In the genomic region with DNA sequence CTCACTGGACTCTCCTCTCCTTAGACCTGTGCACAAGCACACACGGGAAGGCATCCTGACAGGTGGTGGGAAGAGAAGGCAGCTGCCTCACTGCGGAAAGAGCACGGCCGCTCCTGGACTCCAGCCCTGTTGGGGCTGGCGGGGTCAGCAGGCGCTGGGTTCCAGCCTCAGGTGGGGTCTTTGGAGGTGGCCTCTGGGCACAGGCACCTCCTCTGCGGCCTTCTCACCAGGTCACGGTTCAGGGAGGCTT, we compare ENCODE assay signal across 8 cellular contexts.
DNase-seq lines count a peak whose midpoint lies in the region; FAIRE-seq and TF ChIP-seq lines count a peak whose summit lies in the region.

No MANE protein-coding gene starts in this region.

- H3K9ac ChIP-seq in muscle layer of colon (ENCODE audit: low read length) = peak overlapping the region; percentile 41

- peaks cover 19% of the 10 kb centered on the region for H3K4me1 ChIP-seq in ACC112 (ENCODE audit: control insufficient read depth, insufficient read depth, low read length, unreplicated experiment)
- peaks cover 34% of the 10 kb centered on the region for H3K4me1 ChIP-seq in muscle layer of colon (ENCODE audit: insufficient read depth, low read length)

- DNase-seq in HTR-8/SVneo (ENCODE audit: insufficient read length, low spot score) (no peak), cardiac fibroblast (ENCODE audit: low read depth in 2 of 2) (no peak), T1000 (lab: John Stamatoyannopoulos, UW) (no peak), HEK293T (ENCODE audit: extremely low spot score) (no peak), NCI-H1105 treated with DMSO at 0.1 percent for 48 hours (lab: John Stamatoyannopoulos, UW) (no peak)
- DNase-seq in effector CD8-positive, alpha-beta T cell (lab: John Stamatoyannopoulos, UW) = no peak

- H3K9me3 ChIP-seq in muscle layer of colon (ENCODE audit: low read length) = no peaks in the 10 kb centered on the region

- H3K36me3 ChIP-seq in ACC112 (ENCODE audit: insufficient read depth, low read length) = no peaks in the 10 kb centered on the region
- no peaks in the 10 kb centered on the region for H3K36me3 ChIP-seq in muscle layer of colon (ENCODE audit: insufficient read depth, low read length)

- FAIRE-seq in HTR-8/SVneo (lab: Jason Lieb, UNC) = peak; percentile 31

- POLR2A ChIA-PET in HEK293T (lab: Yijun Ruan, JAX) = interaction anchor here (1.0 kb wide), 1 partner anchor 71 kb away, joined by 7 read pairs; no protein-coding TSS in a partner anchor

- no peak for TF ChIP-seq CTCF in cardiac fibroblast (IDR thresholded peaks at IDR 0.05; ENCODE audit: low read depth, low read length)

- CTCF ChIA-PET in HEK293T (lab: Yijun Ruan, JAX) = no interaction called here

- H2AFZ ChIP-seq in ACC112 (ENCODE audit: low read length, unreplicated experiment) = peak overlapping the region; percentile 73

- H3K27ac ChIP-seq in ACC112 (ENCODE audit: low read depth, low read length) (no peak overlapping the region), muscle layer of colon (ENCODE audit: low read depth, low read length) (peak overlapping the region; percentile 91)

- H3K79me2 ChIP-seq in ACC112 (ENCODE audit: control insufficient read depth, insufficient read depth, low read length, unreplicated experiment) = peaks cover 42% of the 10 kb centered on the region

- H3K4me3 ChIP-seq in ACC112 (ENCODE audit: low read depth, low read length) = peak overlapping the region; percentile 92
- H3K4me3 ChIP-seq in cardiac fibroblast (replicated peaks in 1 of 2; ENCODE audit: low read depth in 2 of 2, low read length in 2 of 2) = peak overlapping the region; percentile 67 to 76
- H3K4me3 ChIP-seq in muscle layer of colon (ENCODE audit: low read depth in 1 of 2, low read length in 2 of 2) = peak overlapping the region; percentile 76 to 77

- H3K27me3 ChIP-seq in ACC112 (ENCODE audit: insufficient read depth, low read length) (no peaks in the 10 kb centered on the region), muscle layer of colon (ENCODE audit: control insufficient read depth in 1 of 2, insufficient read depth in 2 of 2, low read length in 2 of 2) (no peaks in the 10 kb centered on the region)

TF ChIP-seq in HEK293T, 16 proteins besides CTCF, POLR2A, EP300 and RAD21:
- no peak for TF ChIP-seq ARNT (IDR thresholded peaks at IDR 0.05)
- TF ChIP-seq HDGF (IDR thresholded peaks at IDR 0.05; ENCODE audit: borderline replicate concordance) = no peak
- TF ChIP-seq L3MBTL2 (conservative IDR thresholded peaks at IDR 0.05) = no peak
TF ChIP-seq in HEK293T: peak in this region for 0.
